1 cellular context compared by ENCODE assay signal in genomic region chr1:9317591-9318331, GRCh38.
TF ChIP-seq lines count a peak whose summit lies in the region.

No MANE protein-coding gene starts in this region.

TF ChIP-seq in WTC11, 78 proteins besides CTCF, POLR2A, EP300 and RAD21 (continued from another document):
- TF ChIP-seq ZNF232 (CRISPR knock-in tag; IDR thresholded peaks at IDR 0.05) (no peak), NR3C1 (CRISPR knock-in tag; conservative IDR thresholded peaks at IDR 0.05; ENCODE audit: low read depth) (no peak), ZSCAN18 (CRISPR knock-in tag; IDR thresholded peaks at IDR 0.05) (no peak), ARID4B (CRISPR knock-in tag; IDR thresholded peaks at IDR 0.05; ENCODE audit: borderline replicate concordance) (no peak)
TF ChIP-seq in WTC11: peak in this region for 0.
